In the genomic region with DNA sequence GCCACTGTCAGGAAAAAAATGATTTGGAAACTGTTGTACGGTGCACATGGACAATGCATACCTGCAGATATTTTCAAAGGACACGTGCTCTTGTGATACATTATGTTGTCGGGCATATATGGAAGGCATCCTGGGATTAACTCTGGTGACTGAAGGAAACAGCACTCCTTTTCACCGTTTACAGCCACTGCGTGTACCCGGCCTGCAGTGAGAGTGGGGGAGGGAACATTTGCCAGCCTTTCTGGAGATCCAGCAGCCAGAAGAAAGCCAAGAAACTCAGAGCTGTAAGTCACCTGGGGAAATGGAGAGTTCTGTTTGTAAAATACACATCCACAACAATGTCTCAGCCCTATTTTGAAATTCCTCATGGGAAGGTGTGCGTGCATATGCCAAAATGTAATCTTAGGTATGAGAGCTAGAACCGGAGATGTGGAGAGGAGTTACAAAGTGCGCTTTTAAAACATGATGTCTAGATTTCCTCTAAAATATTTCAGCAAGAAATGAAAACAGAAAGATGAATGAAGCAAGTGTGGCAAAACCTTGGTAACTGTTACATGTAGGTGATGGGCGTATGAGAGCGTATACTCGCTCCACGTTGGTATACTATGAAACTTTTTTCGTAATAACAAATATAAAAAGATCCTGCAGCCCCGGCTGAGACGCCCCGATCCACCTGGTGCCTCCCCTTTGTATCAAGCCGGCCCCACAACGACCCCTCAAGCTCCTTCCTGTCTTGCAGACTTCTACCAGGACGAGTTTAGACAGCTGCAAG, we compare ENCODE assay signal across 16 cellular contexts. TPM values are rescaled to one million over a fixed set of nuclear protein-coding genes. Genes with fewer than 3 reads are reported as not detected.
DNase-seq lines count a peak whose midpoint lies in the region; ATAC-seq and TF ChIP-seq lines count a peak whose summit lies in the region.
"Had no signal": no experiment of that assay in that cellular context is flagged by ENCODE, and none has a peak within 500 bp of the region (broad histone marks: within the 10 kb centered on the region; RNA-seq: fewer than 3 reads in every experiment).

No MANE protein-coding gene starts in this region.

- H3K14ac ChIP-seq in neuronal stem cell (ENCODE audit: low read length) = no peak overlapping the region

- no peak overlapping the region for H2BK120ac ChIP-seq in neuronal stem cell (ENCODE audit: low read depth, low read length)

- H3K27me3 Mint-ChIP-seq in activated CD4-positive, alpha-beta T cell treated with anti-CD3 and anti-CD28 coated beads, Interleukin-2, amount 10 ng/mL, durations not matched to agents 7 days and 5 days = peaks cover 77% of the 10 kb centered on the region
- H3K27me3 Mint-ChIP-seq in GM23338 (ENCODE audit: insufficient read depth, low read depth, poor library complexity) = peaks cover 94% of the 10 kb centered on the region
- peaks cover 76 to 82% of the 10 kb centered on the region in 2 donors for H3K27me3 Mint-ChIP-seq in effector memory CD8-positive, alpha-beta T cell

- peak overlapping the region; percentile 39 for H3K27ac Mint-ChIP-seq in activated CD4-positive, alpha-beta T cell treated with anti-CD3 and anti-CD28 coated beads, Interleukin-2, amount 10 ng/mL, durations not matched to agents 7 days and 5 days
- no peak overlapping the region for H3K27ac Mint-ChIP-seq in GM23338
- H3K27ac Mint-ChIP-seq in effector memory CD8-positive, alpha-beta T cell = no peak overlapping the region

- H3K9ac ChIP-seq in neuronal stem cell (ENCODE audit: low read depth, low read length, poor library complexity) = no peak overlapping the region

- no peak overlapping the region for H2BK15ac ChIP-seq in neuronal stem cell (ENCODE audit: low read length)

- H3K4me3 Mint-ChIP-seq in activated CD4-positive, alpha-beta T cell treated with anti-CD3 and anti-CD28 coated beads, Interleukin-2, amount 10 ng/mL, durations not matched to agents 7 days and 5 days = no peak overlapping the region
- peak overlapping the region; percentile 57 for H3K4me3 Mint-ChIP-seq in GM23338
- H3K4me3 Mint-ChIP-seq in effector memory CD8-positive, alpha-beta T cell = peak overlapping the region; percentile 28 to 50

- H3K27ac ChIP-seq in GM23338 (ENCODE audit: low read depth) = no peak overlapping the region
- no peak overlapping the region for H3K27ac ChIP-seq in neuronal stem cell (replicated peaks; ENCODE audit: low read length)
- H3K27ac ChIP-seq: tibial nerve had no signal

- H2BK5ac ChIP-seq in neuronal stem cell (ENCODE audit: low read length) = no peak overlapping the region

- peak overlapping the region; percentile 35; the same call in 1 of the 2 replicates for H3K4me3 ChIP-seq in GM23338
- H3K4me3 ChIP-seq in neuronal stem cell (ENCODE audit: low read length in 2 of 2) = no peak overlapping the region

- H3K4me1 ChIP-seq in GM23338 (ENCODE audit: insufficient read depth) = peaks cover 51% of the 10 kb centered on the region
- peaks cover 0 to 2% of the 10 kb centered on the region in 2 donors for H3K4me1 ChIP-seq in neuronal stem cell (ENCODE audit: control insufficient read depth in 2 of 2, insufficient read depth in 1 of 2, low read depth in 1 of 2, low read length in 2 of 2)

- H3K9me3 Mint-ChIP-seq in activated CD4-positive, alpha-beta T cell treated with anti-CD3 and anti-CD28 coated beads, Interleukin-2, amount 10 ng/mL, durations not matched to agents 7 days and 5 days = no peaks in the 10 kb centered on the region
- 0 out of 3 replicates have a peak, but pooled peaks cover 4% of the 10 kb centered on the region for H3K9me3 Mint-ChIP-seq in GM23338
- H3K9me3 Mint-ChIP-seq in effector memory CD8-positive, alpha-beta T cell = no peaks in the 10 kb centered on the region

- no peak overlapping the region for H3K18ac ChIP-seq in neuronal stem cell (ENCODE audit: low read length)

- no peak for TF ChIP-seq CTCF in GM23338 (conservative IDR thresholded peaks at IDR 0.05; ENCODE audit: low read depth in 2 of 2)

- H2AFZ ChIP-seq in GM23338 (no peak overlapping the region), neuronal stem cell (ENCODE audit: low read length) (no peak overlapping the region)

- WGBS in neuronal stem cell (ENCODE audit: extremely low coverage in 2 of 2, insufficient read length in 2 of 2, insufficient replicate concordance in 1 of 2), 2 donors = no CpG with 5 or more reads among the region's 20 CpGs

- CTCF ChIA-PET in activated CD4-positive, alpha-beta T cell treated with anti-CD3 and anti-CD28 coated beads, Interleukin-2, amount 10 ng/mL, durations not matched to agents 7 days and 5 days (lab: Charles Lee) = interaction anchor here (0.9 to 1.3 kb wide), 2 partner anchors 10 to 16 kb away, joined by 3 to 4 read pairs; no protein-coding TSS in a partner anchor

- H3F3A ChIP-seq in GM23338 (replicated peaks; ENCODE audit: low read depth) = peaks cover 20% of the 10 kb centered on the region

- H4K20me1 ChIP-seq in GM23338 (replicated peaks; ENCODE audit: insufficient read depth) = peaks cover 11% of the 10 kb centered on the region

- peak overlapping the region; percentile 75 for H3K4me2 ChIP-seq in GM23338
- no peak overlapping the region for H3K4me2 ChIP-seq in neuronal stem cell (ENCODE audit: insufficient read depth, low read length, poor library complexity, severe bottlenecking)

- H3K79me1 ChIP-seq in neuronal stem cell (ENCODE audit: low read depth, low read length) = no peaks in the 10 kb centered on the region

- DNase-seq in activated CD4-positive, alpha-beta T cell treated with anti-CD3 and anti-CD28 coated beads, Interleukin-2, amount 10 ng/mL, durations not matched to agents 7 days and 5 days = no peak
- DNase-seq in activated CD4-positive, alpha-beta T cell treated with anti-CD3 and anti-CD28 coated beads, Interleukin-2, amount 50 U/mL, for 1 hour = no peak
- DNase-seq in GM23338 (ENCODE audit: low spot score) = no peak
- no peak for DNase-seq in effector memory CD8-positive, alpha-beta T cell
- peak; percentile 15 for DNase-seq in neuronal stem cell (ENCODE audit: low spot score)
- DNase-seq in globus pallidus (ENCODE audit: low spot score) = no peak
- no peak for DNase-seq in NCI-H1105 treated with DMSO at 0.1 percent for 48 hours (lab: John Stamatoyannopoulos, UW)
- DNase-seq: ACHN; activated CD4-positive, alpha-beta T cell treated with anti-CD3 and anti-CD28 coated beads, Interleukin-2, amount 50 U/mL, for 4 hours; left ventricle myocardium superior; NCI-H1092 treated with DMSO at 0.1 percent for 48 hours; occipital lobe; OCI-M1; stimulated activated CD4-positive, alpha-beta T cell treated with anti-CD3 and anti-CD28 coated beads, Interleukin-12 subunit alpha, Interleukin-12 subunit beta, amount 100 ng/mL, for 4 hours had no signal

- H3K36me3 Mint-ChIP-seq in activated CD4-positive, alpha-beta T cell treated with anti-CD3 and anti-CD28 coated beads, Interleukin-2, amount 10 ng/mL, durations not matched to agents 7 days and 5 days (ENCODE audit: low read depth) = peaks cover 1% of the 10 kb centered on the region
- no peaks in the 10 kb centered on the region for H3K36me3 Mint-ChIP-seq in GM23338 (ENCODE audit: low read depth)
- peaks cover 2% of the 10 kb centered on the region for H3K36me3 Mint-ChIP-seq in effector memory CD8-positive, alpha-beta T cell (ENCODE audit: insufficient read depth)

- no peak overlapping the region for H2AK5ac ChIP-seq in neuronal stem cell (ENCODE audit: low read depth, low read length)

- peaks cover 0 to 17% of the 10 kb centered on the region in 2 donors for H3K9me3 ChIP-seq in neuronal stem cell (replicated peaks in 1 of 2; ENCODE audit: control insufficient read depth in 2 of 2, insufficient read depth in 1 of 2, low read depth in 1 of 2, low read length in 2 of 2)
- H3K9me3 ChIP-seq: tibial nerve had no signal

- H3K27me3 ChIP-seq in GM23338 (ENCODE audit: insufficient read depth) (peaks cover 100% of the 10 kb centered on the region), neuronal stem cell (ENCODE audit: control insufficient read depth in 3 of 3, insufficient read depth in 3 of 3, low read depth in 1 of 3, low read length in 3 of 3) (peaks cover 75 to 96% (median 92%) of the 10 kb centered on the region in 3 experiments)

- no peak overlapping the region for H3K4ac ChIP-seq in neuronal stem cell (ENCODE audit: low read length)

- H2BK12ac ChIP-seq in neuronal stem cell (ENCODE audit: low read length) = no peak overlapping the region

- no peaks in the 10 kb centered on the region for H3K36me3 ChIP-seq in GM23338 (ENCODE audit: insufficient read depth)
- no peaks in the 10 kb centered on the region for H3K36me3 ChIP-seq in neuronal stem cell (replicated peaks in 1 of 2; ENCODE audit: control insufficient read depth in 2 of 2, insufficient read depth in 2 of 2, low read length in 2 of 2)
- H3K36me3 ChIP-seq: tibial nerve had no signal

- H3K9me2 ChIP-seq in GM23338 (ENCODE audit: insufficient read depth) = no peaks in the 10 kb centered on the region

- POLR2A ChIA-PET in activated CD4-positive, alpha-beta T cell treated with anti-CD3 and anti-CD28 coated beads, Interleukin-2, amount 10 ng/mL, durations not matched to agents 7 days and 5 days (lab: Charles Lee) = no interaction called here

- no peak overlapping the region for H4K91ac ChIP-seq in neuronal stem cell (ENCODE audit: low read depth, low read length, poor library complexity)

- no peak overlapping the region for H4K8ac ChIP-seq in neuronal stem cell (ENCODE audit: low read depth, low read length)

- no peak overlapping the region for H3K23ac ChIP-seq in neuronal stem cell (ENCODE audit: low read depth, low read length, poor library complexity)

- H3K4me1 Mint-ChIP-seq in activated CD4-positive, alpha-beta T cell treated with anti-CD3 and anti-CD28 coated beads, Interleukin-2, amount 10 ng/mL, durations not matched to agents 7 days and 5 days = peaks cover 32% of the 10 kb centered on the region
- H3K4me1 Mint-ChIP-seq in GM23338 = peaks cover 35% of the 10 kb centered on the region
- peaks cover 13 to 28% of the 10 kb centered on the region in 2 donors for H3K4me1 Mint-ChIP-seq in effector memory CD8-positive, alpha-beta T cell (ENCODE audit: low read depth in 2 of 2)

- ATAC-seq in GM23338 (no peak), HG02610 (IDR thresholded peaks at IDR 0.05; ENCODE audit: unreplicated experiment) (no peak)
- ATAC-seq in effector memory CD8-positive, alpha-beta T cell (replicated peaks) = no peak

- no peaks in the 10 kb centered on the region for H3K79me2 ChIP-seq in GM23338 (replicated peaks; ENCODE audit: insufficient read depth)

TF ChIP-seq in GM23338, 12 proteins besides CTCF, POLR2A, EP300 and RAD21:
- TF ChIP-seq EZH2phosphoT487 (IDR thresholded peaks at IDR 0.05; ENCODE audit: unreplicated experiment) (peak; percentile 68), ZNF331 (CRISPR knock-in tag; IDR thresholded peaks at IDR 0.05; ENCODE audit: low read depth) (no peak), EZH2 (IDR thresholded peaks at IDR 0.05; ENCODE audit: low read depth, unreplicated experiment) (peak; percentile 94)

RNA-seq across cellular contexts. Expression of gene FOXF2, which starts 8.6 kb away (rescaled TPM):
- not detected for total RNA-seq in activated CD4-positive, alpha-beta T cell treated with anti-CD3 and anti-CD28 coated beads, Interleukin-2, amount 10 ng/mL, durations not matched to agents 7 days and 5 days
- total RNA-seq in GM23338 (2014; rRNA removed; shearing (Covaris generic)) = not detected in 2 replicates
- polyA plus RNA-seq in GM23338 (2016; fragmentation: Nextera tagmentation; extraction: Ambion mirVana) = not detected in 2 replicates
- polyA plus RNA-seq in neuronal stem cell (2013, experiment 1 of 2) = not detected
- polyA plus RNA-seq in neuronal stem cell (2013, experiment 2 of 2) = not detected
- total RNA-seq: left ventricle myocardium superior had no signal
